ENCODE assay signal across 37 cellular contexts in genomic region chr3:151154566-151154965, GRCh38. TPM values are rescaled to one million over a fixed set of nuclear protein-coding genes. Genes with fewer than 3 reads are reported as not detected.
"Had no signal": no experiment of that assay in that cellular context is flagged by ENCODE, and none has a peak within 500 bp of the region (broad histone marks: within the 10 kb centered on the region; RNA-seq: fewer than 3 reads in every experiment).

No MANE protein-coding gene starts in this region.

- DNase-seq: activated B cell treated with CpG ODN at 0.5 μM for 24 hours; activated CD4-positive, alpha-beta memory T cell treated with anti-CD3 and anti-CD28 coated beads for 36 hours; activated CD4-positive, alpha-beta T cell treated with anti-CD3 and anti-CD28 coated beads for 4 hours; activated CD4-positive, alpha-beta T cell treated with anti-CD3 and anti-CD28 coated beads, Interleukin-2, amount 10 ng/mL, durations not matched to agents 24 days and 14 days; activated CD4-positive, alpha-beta T cell treated with anti-CD3 and anti-CD28 coated beads, Interleukin-2, amount 50 U/mL, for 1 hour; activated CD4-positive, alpha-beta T cell treated with anti-CD3 and anti-CD28 coated beads, Interleukin-2, amount 50 U/mL, for 4 hours; activated CD4-positive, CD25-positive, alpha-beta regulatory T cell treated with anti-CD3 and anti-CD28 coated beads, Interleukin-2, amount 50 U/mL, for 72 hours; activated CD8-positive, alpha-beta memory T cell treated with anti-CD3 and anti-CD28 coated beads, Interleukin-2, amount 50 U/mL, for 4 hours; activated CD8-positive, alpha-beta T cell treated with anti-CD3 and anti-CD28 coated beads for 36 hours; activated effector memory CD4-positive, alpha-beta T cell treated with anti-CD3 and anti-CD28 coated beads, Interleukin-2, amount 50 U/mL, for 16 hours; activated gamma-delta T cell treated with Interleukin-2 at 50 U/mL for 16 hours; activated naive CD4-positive, alpha-beta T cell; activated naive CD4-positive, alpha-beta T cell treated with anti-CD3 and anti-CD28 coated beads for 36 hours; activated naive CD4-positive, alpha-beta T cell treated with anti-CD3 and anti-CD28 coated beads, Interleukin-2, amount 50 U/mL, for 16 hours; activated naive CD8-positive, alpha-beta T cell treated with anti-CD3 and anti-CD28 coated beads, Interleukin-2, amount 10 ng/mL, durations not matched to agents 7 days and 5 days; activated naive CD8-positive, alpha-beta T cell treated with anti-CD3 and anti-CD28 coated beads, Interleukin-2, amount 50 U/mL, for 24 hours; activated T-cell treated with anti-CD3 and anti-CD28 coated beads for 4 hours; activated T-cell treated with anti-CD3 and anti-CD28 coated beads, Interleukin-2, amount 50 U/mL, for 1 hour; activated T-cell treated with anti-CD3 and anti-CD28 coated beads, Interleukin-2, amount 50 U/mL, for 4 hours; activated T-cell treated with anti-CD3 and anti-CD28 coated beads, Interleukin-2, amount 50 U/mL, for 72 hours; amygdala; caudate nucleus; cerebellar nuclear complex; T-helper 1 cell; T-helper 2 cell; T-helper 9 cell had no signal

- H3K4me1 ChIP-seq: ascending aorta had no signal

- H3K27ac Mint-ChIP-seq: activated B cell treated with CpG ODN at 0.5 μM for 24 hours; activated CD4-positive, alpha-beta memory T cell treated with anti-CD3 and anti-CD28 coated beads for 36 hours; activated CD4-positive, alpha-beta T cell treated with anti-CD3 and anti-CD28 coated beads, Interleukin-2, amount 10 ng/mL, durations not matched to agents 24 days and 14 days; activated CD8-positive, alpha-beta T cell treated with anti-CD3 and anti-CD28 coated beads for 36 hours; activated naive CD4-positive, alpha-beta T cell treated with anti-CD3 and anti-CD28 coated beads for 36 hours; activated naive CD4-positive, alpha-beta T cell treated with anti-CD3 and anti-CD28 coated beads, Interleukin-2, amount 50 U/mL, for 72 hours; activated naive CD8-positive, alpha-beta T cell treated with anti-CD3 and anti-CD28 coated beads, Interleukin-2, amount 10 ng/mL, durations not matched to agents 7 days and 5 days; activated naive CD8-positive, alpha-beta T cell treated with anti-CD3 and anti-CD28 coated beads, Interleukin-2, amount 50 U/mL, for 24 hours; activated T-cell treated with anti-CD3 and anti-CD28 coated beads, Interleukin-2, amount 50 U/mL, for 72 hours; activated T-helper 1 cell treated with anti-CD3 and anti-CD28 coated beads, Interleukin-12 subunit alpha, Interleukin-12 subunit beta, Interleukin-2, Interleukin-4 antibody, amounts not matched to agents 30 ng/mL and 10 ng/mL and 1 ng/mL, durations not matched to agents 14 hours and 24 hours and 36 hours; activated T-helper 17 cell treated with anti-CD3 and anti-CD28 coated beads, Interleukin-2, amount 50 U/mL, for 72 hours; T-helper 1 cell treated with Interleukin-12 subunit alpha and Interleukin-12 subunit beta and Interleukin-4 antibody, amounts not matched to agents 30 μg/mL and 1 μg/mL, for 36 hours; T-helper 2 cell treated with Interferon-gamma antibody and Interleukin-4, amounts not matched to agents 5 μg/mL and 100 μg/mL, for 36 hours had no signal

- H3K4me3 Mint-ChIP-seq: activated B cell treated with CpG ODN at 0.5 μM for 24 hours; activated CD4-positive, alpha-beta memory T cell treated with anti-CD3 and anti-CD28 coated beads for 36 hours; activated CD4-positive, alpha-beta T cell treated with anti-CD3 and anti-CD28 coated beads, Interleukin-2, amount 10 ng/mL, durations not matched to agents 24 days and 14 days; activated CD8-positive, alpha-beta T cell treated with anti-CD3 and anti-CD28 coated beads for 36 hours; activated naive CD4-positive, alpha-beta T cell treated with anti-CD3 and anti-CD28 coated beads for 36 hours; activated naive CD8-positive, alpha-beta T cell treated with anti-CD3 and anti-CD28 coated beads, Interleukin-2, amount 10 ng/mL, durations not matched to agents 7 days and 5 days; activated naive CD8-positive, alpha-beta T cell treated with anti-CD3 and anti-CD28 coated beads, Interleukin-2, amount 50 U/mL, for 24 hours; activated T-cell treated with anti-CD3 and anti-CD28 coated beads, Interleukin-2, amount 50 U/mL, for 4 hours; activated T-cell treated with anti-CD3 and anti-CD28 coated beads, Interleukin-2, amount 50 U/mL, for 72 hours; activated T-helper 1 cell treated with anti-CD3 and anti-CD28 coated beads, Interleukin-12 subunit alpha, Interleukin-12 subunit beta, Interleukin-2, Interleukin-4 antibody, amounts not matched to agents 30 ng/mL and 10 ng/mL and 1 ng/mL, durations not matched to agents 14 hours and 24 hours and 36 hours; activated T-helper 17 cell treated with anti-CD3 and anti-CD28 coated beads, Interleukin-2, amount 50 U/mL, for 72 hours; central memory CD8-positive, alpha-beta T cell; T-helper 1 cell treated with Interleukin-12 subunit alpha and Interleukin-12 subunit beta and Interleukin-4 antibody, amounts not matched to agents 30 μg/mL and 1 μg/mL, for 36 hours; T-helper 2 cell treated with Interferon-gamma antibody and Interleukin-4, amounts not matched to agents 5 μg/mL and 100 μg/mL, for 36 hours had no signal

- H3K27ac ChIP-seq: ascending aorta, cardiac muscle cell, VCaP had no signal

- H3K9me3 ChIP-seq: ascending aorta had no signal

- H3K27me3 Mint-ChIP-seq: activated CD4-positive, alpha-beta memory T cell treated with anti-CD3 and anti-CD28 coated beads for 36 hours; activated naive CD8-positive, alpha-beta T cell treated with anti-CD3 and anti-CD28 coated beads, Interleukin-2, amount 50 U/mL, for 24 hours; activated T-helper 17 cell treated with anti-CD3 and anti-CD28 coated beads, Interleukin-2, amount 50 U/mL, for 72 hours had no signal

- H3K36me3 Mint-ChIP-seq: activated CD4-positive, alpha-beta memory T cell treated with anti-CD3 and anti-CD28 coated beads for 36 hours; activated naive CD4-positive, alpha-beta T cell treated with anti-CD3 and anti-CD28 coated beads, Interleukin-2, amount 50 U/mL, for 72 hours; activated naive CD8-positive, alpha-beta T cell treated with anti-CD3 and anti-CD28 coated beads, Interleukin-2, amount 10 ng/mL, durations not matched to agents 7 days and 5 days had no signal

- H3K4me3 ChIP-seq: ascending aorta, cardiac muscle cell had no signal

- H3K9me3 Mint-ChIP-seq: activated B cell treated with CpG ODN at 0.5 μM for 24 hours; activated CD4-positive, alpha-beta memory T cell treated with anti-CD3 and anti-CD28 coated beads for 36 hours; activated CD4-positive, alpha-beta T cell treated with anti-CD3 and anti-CD28 coated beads, Interleukin-2, amount 10 ng/mL, durations not matched to agents 24 days and 14 days; activated CD8-positive, alpha-beta T cell treated with anti-CD3 and anti-CD28 coated beads for 36 hours; activated naive CD4-positive, alpha-beta T cell treated with anti-CD3 and anti-CD28 coated beads for 36 hours; activated naive CD4-positive, alpha-beta T cell treated with anti-CD3 and anti-CD28 coated beads, Interleukin-2, amount 50 U/mL, for 72 hours; activated naive CD8-positive, alpha-beta T cell treated with anti-CD3 and anti-CD28 coated beads, Interleukin-2, amount 10 ng/mL, durations not matched to agents 7 days and 5 days; activated naive CD8-positive, alpha-beta T cell treated with anti-CD3 and anti-CD28 coated beads, Interleukin-2, amount 50 U/mL, for 24 hours; activated T-cell treated with anti-CD3 and anti-CD28 coated beads, Interleukin-2, amount 50 U/mL, for 4 hours; activated T-cell treated with anti-CD3 and anti-CD28 coated beads, Interleukin-2, amount 50 U/mL, for 72 hours; activated T-helper 1 cell treated with anti-CD3 and anti-CD28 coated beads, Interleukin-12 subunit alpha, Interleukin-12 subunit beta, Interleukin-2, Interleukin-4 antibody, amounts not matched to agents 30 ng/mL and 10 ng/mL and 1 ng/mL, durations not matched to agents 14 hours and 24 hours and 36 hours; activated T-helper 17 cell treated with anti-CD3 and anti-CD28 coated beads, Interleukin-2, amount 50 U/mL, for 72 hours; brain; central memory CD8-positive, alpha-beta T cell; T-helper 1 cell treated with Interleukin-12 subunit alpha and Interleukin-12 subunit beta and Interleukin-4 antibody, amounts not matched to agents 30 μg/mL and 1 μg/mL, for 36 hours; T-helper 2 cell treated with Interferon-gamma antibody and Interleukin-4, amounts not matched to agents 5 μg/mL and 100 μg/mL, for 36 hours had no signal

- H3K4me1 Mint-ChIP-seq: activated B cell treated with CpG ODN at 0.5 μM for 24 hours; activated CD4-positive, alpha-beta T cell treated with anti-CD3 and anti-CD28 coated beads, Interleukin-2, amount 10 ng/mL, durations not matched to agents 24 days and 14 days; activated naive CD8-positive, alpha-beta T cell treated with anti-CD3 and anti-CD28 coated beads, Interleukin-2, amount 10 ng/mL, durations not matched to agents 7 days and 5 days; activated T-helper 17 cell treated with anti-CD3 and anti-CD28 coated beads, Interleukin-2, amount 50 U/mL, for 72 hours; central memory CD8-positive, alpha-beta T cell had no signal

- H3K36me3 ChIP-seq: ascending aorta, cardiac muscle cell had no signal

RNA-seq across cellular contexts. Expression of gene GPR171, which starts 48.5 kb away (rescaled TPM):
- total RNA-seq: bronchial epithelial cell, cardiac muscle cell had no signal
- polyA plus RNA-seq: cardiac muscle cell had no signal
